18 cellular contexts compared by ENCODE assay signal in genomic region chr17:19723967-19724366, GRCh38. TPM values are rescaled to one million over a fixed set of nuclear protein-coding genes. Genes with fewer than 3 reads are reported as not detected.
DNase-seq lines count a peak whose midpoint lies in the region; ATAC-seq, FAIRE-seq and TF ChIP-seq lines count a peak whose summit lies in the region.
"Had no signal": no experiment of that assay in that cellular context is flagged by ENCODE, and none has a peak within 500 bp of the region (broad histone marks: within the 10 kb centered on the region; RNA-seq: fewer than 3 reads in every experiment).

No MANE protein-coding gene starts in this region.

- POLR2A ChIA-PET in HepG2 (lab: Yijun Ruan, JAX) (no interaction called here), MCF 10A (lab: Yijun Ruan, JAX) (interaction anchor here (0.7 to 13.1 kb wide), 9 partner anchors 9 to 977 kb away, joined by 3 to 340 read pairs (median 4); partner anchors contain the start of genes ALDH3A1 and ALDH3A2)

- H3K9me3 Mint-ChIP-seq in MCF 10A (ENCODE audit: unreplicated experiment), result no peaks in the 10 kb centered on the region
- H3K9me3 Mint-ChIP-seq in naive B cell, result no peaks in the 10 kb centered on the region
- H3K9me3 Mint-ChIP-seq: activated T-helper 2 cell treated with anti-CD3 and anti-CD28 coated beads, Interferon-gamma antibody, Interleukin-2, Interleukin-4, amounts not matched to agents 10 μg/mL and 5 μg/mL and 100 μg/mL, durations not matched to agents 14 hours and 24 hours and 36 hours had no signal

- H3K79me2 ChIP-seq in HepG2 (ENCODE audit: insufficient read depth, low read length), result no peaks in the 10 kb centered on the region

- WGBS in right lobe of liver (ENCODE audit: insufficient coverage, low coverage, low lambda C conversion rate, missing lambda C conversion rate), result no CpG with 5 or more reads among the region's 1 CpG
- 100% methylated on average over 1 of the region's 1 CpG for WGBS in HepG2 (ENCODE audit: low lambda C conversion rate)

- CTCF ChIA-PET in HepG2 (lab: Yijun Ruan, JAX; ENCODE audit: low intra/inter-chr PET ratio, low total read pairs), result no interaction called here
- CTCF ChIA-PET in MCF 10A (lab: Yijun Ruan, JAX), result interaction anchor here (0.5 to 1.6 kb wide), 5 partner anchors 24 to 210 kb away, joined by 3 to 5 read pairs (median 3); partner anchors contain the start of gene ALDH3A1

- no peak overlapping the region for H3K9ac ChIP-seq in HepG2 (ENCODE audit: insufficient read depth, low read depth, low read length)

- in situ Hi-C loops in HepG2 (cut with HindIII; ENCODE audit: extremely low pct_ligation_motif_present, low pct_unique_long_range_greater_than_20kb), result loop anchor here (25.0 kb wide), 1 partner anchor 212 kb away; no protein-coding TSS in a partner anchor

- no peak for DNase-seq in right lobe of liver
- DNase-seq in HepG2 (ENCODE audit: low spot score), result no peak
- peak; percentile 94 for DNase-seq in MCF 10A (ENCODE audit: unreplicated experiment)
- DNase-seq in naive B cell, result no peak
- DNase-seq in vagina (ENCODE audit: extremely low spot score in 2 of 2), result no peak
- DNase-seq in NCI-H2107 (lab: John Stamatoyannopoulos, UW), result no peak
- DNase-seq: erythroblast, GDM1, NCI-H510A, SIG-M5 had no signal

- TF ChIP-seq CTCF in right lobe of liver (IDR thresholded peaks at IDR 0.05), result no peak
- TF ChIP-seq CTCF in HepG2 (CRISPR knock-in tag; IDR thresholded peaks at IDR 0.05), result no peak
- no peak for TF ChIP-seq CTCF in MCF 10A (IDR thresholded peaks at IDR 0.05; ENCODE audit: unreplicated experiment)
- TF ChIP-seq CTCF in vagina (IDR thresholded peaks at IDR 0.05), result no peak

- no peaks in the 10 kb centered on the region for H4K20me1 ChIP-seq in HepG2 (ENCODE audit: insufficient read depth, low read length)

- H3K4me1 ChIP-seq in right lobe of liver (peaks cover 0 to 48% (median 17%) of the 10 kb centered on the region in 4 donors), HepG2 (ENCODE audit: insufficient read depth, low read length) (peaks cover 54% of the 10 kb centered on the region), vagina (peaks cover 69% of the 10 kb centered on the region)

- H3K9me3 ChIP-seq in right lobe of liver (no peaks in the 10 kb centered on the region), HepG2 (ENCODE audit: low read length) (no peaks in the 10 kb centered on the region), vagina (no peaks in the 10 kb centered on the region)

- H3K4me3 ChIP-seq in right lobe of liver (peak overlapping the region in 1 of 3 donors; percentile 49), HepG2 (replicated peaks in 1 of 3; ENCODE audit: insufficient read depth in 1 of 3, low read depth in 2 of 3, low read length in 3 of 3) (no peak overlapping the region), vagina (no peak overlapping the region)
- H3K4me3 ChIP-seq: smooth muscle cell had no signal

- BruUV-seq in HepG2 (replicated peaks; lab: Mats Ljungman, UMichigan), result no TSS peak
- BruUV-seq in MCF 10A (replicated peaks; lab: Mats Ljungman, UMichigan), result TSS peak; percentile 66

- intact Hi-C loops in right lobe of liver (cut with DNase I) (no loop called here), HepG2 (cut with micrococcal nuclease; ENCODE audit: unreplicated experiment) (loop anchor here (10.0 kb wide), 1 partner anchor 79 kb away; the partner anchor contains the start of gene ALDH3A2), MCF 10A (cut with micrococcal nuclease) (no loop called here), vagina (cut with DNase I) (no loop called here)

- no peaks in the 10 kb centered on the region for H3K27me3 ChIP-seq in right lobe of liver
- no peaks in the 10 kb centered on the region for H3K27me3 ChIP-seq in HepG2 (ENCODE audit: control insufficient read depth in 1 of 2, insufficient read depth in 2 of 2, low read length in 2 of 2)
- no peaks in the 10 kb centered on the region for H3K27me3 ChIP-seq in vagina

- H3K4me1 Mint-ChIP-seq in MCF 10A (ENCODE audit: insufficient read depth, unreplicated experiment) (peaks cover 60% of the 10 kb centered on the region), naive B cell (peaks cover 8 to 19% (median 13%) of the 10 kb centered on the region in 3 donors)
- H3K4me1 Mint-ChIP-seq: WTC11 had no signal

- H3K36me3 Mint-ChIP-seq in MCF 10A (ENCODE audit: insufficient read depth, unreplicated experiment) (peaks cover 8% of the 10 kb centered on the region), naive B cell (no peaks in the 10 kb centered on the region)
- H3K36me3 Mint-ChIP-seq: WTC11 had no signal

- ATAC-seq in right lobe of liver, result no peak
- ATAC-seq in HepG2, result no peak
- ATAC-seq in naive B cell (ENCODE audit: low read depth in 2 of 2), result no peak
- ATAC-seq in GM18858 (IDR thresholded peaks at IDR 0.05; ENCODE audit: unreplicated experiment), result no peak
- no peak for ATAC-seq in HG03139 (IDR thresholded peaks at IDR 0.05; ENCODE audit: unreplicated experiment)
- ATAC-seq: WTC11 had no signal

- H3K4me3 Mint-ChIP-seq in MCF 10A (ENCODE audit: unreplicated experiment) (peak overlapping the region; percentile 57), naive B cell (peak overlapping the region; percentile 61 to 82 (median 70))
- H3K4me3 Mint-ChIP-seq: WTC11 had no signal

- no peak for FAIRE-seq in HepG2 (lab: Jason Lieb, UNC)

- TF ChIP-seq EP300 in HepG2 (IDR thresholded peaks at IDR 0.05; ENCODE audit: low read depth in 2 of 2, low read length in 2 of 2) (no peak), HepG2 (CRISPR knock-in tag; IDR thresholded peaks at IDR 0.05; ENCODE audit: borderline replicate concordance) (no peak)

- TF ChIP-seq POLR2A in right lobe of liver (IDR thresholded peaks at IDR 0.05), result no peak
- no peak for TF ChIP-seq POLR2A in HepG2 (IDR thresholded peaks at IDR 0.05; ENCODE audit: insufficient read depth in 1 of 2, low read depth in 2 of 2, low read length in 2 of 2)
- no peak for TF ChIP-seq POLR2A in vagina (IDR thresholded peaks at IDR 0.05)

- H3K27ac Mint-ChIP-seq in MCF 10A (ENCODE audit: low read depth, unreplicated experiment) (peak overlapping the region; percentile 88), naive B cell (peak overlapping the region in 2 of 6 donors; percentile 43 to 53)
- H3K27ac Mint-ChIP-seq: activated T-helper 2 cell treated with anti-CD3 and anti-CD28 coated beads, Interferon-gamma antibody, Interleukin-2, Interleukin-4, amounts not matched to agents 10 μg/mL and 5 μg/mL and 100 μg/mL, durations not matched to agents 14 hours and 24 hours and 36 hours; WTC11 had no signal

- H3K36me3 ChIP-seq in right lobe of liver (no peaks in the 10 kb centered on the region), HepG2 (replicated peaks in 1 of 2; ENCODE audit: control insufficient read depth in 1 of 2, insufficient read depth in 2 of 2, low read length in 2 of 2) (no peaks in the 10 kb centered on the region), vagina (no peaks in the 10 kb centered on the region)

- H3K27ac ChIP-seq in right lobe of liver (peak overlapping the region in 2 of 3 donors; percentile 52 to 67), HepG2 (ENCODE audit: extremely low read length, insufficient read depth, low read length) (no peak overlapping the region), vagina (peak overlapping the region; percentile 95)

- no peak overlapping the region for H3K4me2 ChIP-seq in HepG2 (ENCODE audit: low read depth, low read length)
- H3K4me2 ChIP-seq: smooth muscle cell had no signal

- H3K27me3 Mint-ChIP-seq in MCF 10A (ENCODE audit: insufficient read depth, unreplicated experiment) (no peaks in the 10 kb centered on the region), naive B cell (peaks cover 5 to 25% (median 22%) of the 10 kb centered on the region in 3 donors)

- TF ChIP-seq RAD21 in HepG2 (CRISPR knock-in tag; IDR thresholded peaks at IDR 0.05), result no peak

- no peak overlapping the region for H2AFZ ChIP-seq in HepG2 (ENCODE audit: low read length)

RNA-seq across cellular contexts. Expression of gene SLC47A2, which starts 7.6 kb away (rescaled TPM):
- total RNA-seq in right lobe of liver (not detected), HepG2 (2016; rRNA removed; fragmentation: Illumina TruSeq; extraction: Trizol) (0.04 TPM in 1 of 2 replicates, not detected in the other), MCF 10A (2022) (0.32 and 0.54 TPM in 2 replicates), vagina (0.74 TPM)
- not detected in 2 replicates for total RNA-seq in HepG2 (2016; cell fraction: cytosol; rRNA removed; fragmentation: Illumina TruSeq; extraction: Trizol; ENCODE audit: low read depth)
- 0.04 TPM in 1 of 2 replicates, not detected in the other for total RNA-seq in HepG2 (2016; cell fraction: insoluble cytoplasmic fraction; rRNA removed; fragmentation: Illumina TruSeq; extraction: Trizol)
- total RNA-seq in HepG2 (2016; cell fraction: membrane; rRNA removed; fragmentation: Illumina TruSeq; extraction: Trizol), result 0.06 TPM in 1 of 2 replicates, not detected in the other
- total RNA-seq in HepG2 (2016; cell fraction: nucleus; rRNA removed; fragmentation: Illumina TruSeq; extraction: Trizol), result 0.25 TPM in 1 of 2 replicates, not detected in the other
- polyA plus RNA-seq in HepG2 (2011; rRNA removed) (not detected in 2 replicates), naive B cell (ENCODE audit: low read depth in 6 of 6) (not detected)
- polyA plus RNA-seq in HepG2 (2011; cell fraction: cytosol; rRNA removed), result not detected in 2 replicates
- polyA plus RNA-seq in HepG2 (2011; cell fraction: nucleus; rRNA removed), result not detected in 2 replicates
- polyA plus RNA-seq in HepG2 (2012), result 0.07 and 0.17 TPM in 2 replicates
- not detected in 2 replicates for polyA plus RNA-seq in HepG2 (2016; cell fraction: cytosol; fragmentation: Illumina TruSeq; extraction: Trizol; ENCODE audit: low read depth)
- polyA plus RNA-seq in HepG2 (2016; cell fraction: insoluble cytoplasmic fraction; fragmentation: Illumina TruSeq; extraction: Trizol; ENCODE audit: low read depth), result not detected in 2 replicates
- polyA plus RNA-seq in HepG2 (2016; cell fraction: membrane; fragmentation: Illumina TruSeq; extraction: Trizol; ENCODE audit: low read depth), result not detected in 2 replicates
- polyA plus RNA-seq in HepG2 (2016; cell fraction: nucleus; fragmentation: Illumina TruSeq; extraction: Trizol; ENCODE audit: insufficient read depth, low read depth), result not detected in 2 replicates
- 0.21 TPM in 1 of 2 replicates, not detected in the other for polyA minus RNA-seq in HepG2 (2011; rRNA and poly(A)+ RNA removed; ENCODE audit: low replicate concordance)
- polyA minus RNA-seq in HepG2 (2011; cell fraction: cytosol; rRNA and poly(A)+ RNA removed), result not detected in 2 replicates
- polyA minus RNA-seq in HepG2 (2011; cell fraction: nucleus; rRNA and poly(A)+ RNA removed), result not detected in 2 replicates
- total RNA-seq: activated T-helper 2 cell treated with anti-CD3 and anti-CD28 coated beads, Interferon-gamma antibody, Interleukin-2, Interleukin-4, amounts not matched to agents 10 μg/mL and 5 μg/mL and 100 μg/mL, durations not matched to agents 14 hours and 24 hours and 36 hours; cardiac septum; mucosa of gallbladder; smooth muscle cell; WTC11 had no signal
- polyA plus RNA-seq: BJ, smooth muscle cell had no signal

RNA-seq across cellular contexts. Expression of gene ALDH3A1, which starts 24.1 kb away (rescaled TPM):
- total RNA-seq in right lobe of liver (10 to 100 TPM in 2 of 6 experiments, 1 to 10 TPM in 2, under 1 TPM in 2; 0.26 to 13.8 (median 1.7) TPM), HepG2 (2016; rRNA removed; fragmentation: Illumina TruSeq; extraction: Trizol) (0.45 and 0.62 TPM in 2 replicates), MCF 10A (2022) (4.9 and 13.4 TPM in 2 replicates), vagina (14.2 TPM)
- total RNA-seq in HepG2 (2016; cell fraction: cytosol; rRNA removed; fragmentation: Illumina TruSeq; extraction: Trizol; ENCODE audit: low read depth), result 0.18 and 0.61 TPM in 2 replicates
- 0.50 and 0.65 TPM in 2 replicates for total RNA-seq in HepG2 (2016; cell fraction: insoluble cytoplasmic fraction; rRNA removed; fragmentation: Illumina TruSeq; extraction: Trizol)
- 0.38 and 0.49 TPM in 2 replicates for total RNA-seq in HepG2 (2016; cell fraction: membrane; rRNA removed; fragmentation: Illumina TruSeq; extraction: Trizol)
- 0.25 and 0.50 TPM in 2 replicates for total RNA-seq in HepG2 (2016; cell fraction: nucleus; rRNA removed; fragmentation: Illumina TruSeq; extraction: Trizol)
- polyA plus RNA-seq in HepG2 (2011; rRNA removed) (0.07 and 0.29 TPM in 2 replicates), naive B cell (ENCODE audit: low read depth in 6 of 6) (under 1 TPM in 1 of 6 donors, not detected in 5; 0.19 TPM)
- polyA plus RNA-seq in HepG2 (2011; cell fraction: cytosol; rRNA removed), result 0.09 TPM in 1 of 2 replicates, not detected in the other
- polyA plus RNA-seq in HepG2 (2011; cell fraction: nucleus; rRNA removed), result 0.11 and 0.19 TPM in 2 replicates
- polyA plus RNA-seq in HepG2 (2012), result 0.08 and 0.13 TPM in 2 replicates
- 0.10 and 0.26 TPM in 2 replicates for polyA plus RNA-seq in HepG2 (2016; cell fraction: cytosol; fragmentation: Illumina TruSeq; extraction: Trizol; ENCODE audit: low read depth)
- polyA plus RNA-seq in HepG2 (2016; cell fraction: insoluble cytoplasmic fraction; fragmentation: Illumina TruSeq; extraction: Trizol; ENCODE audit: low read depth), result 0.56 and 0.68 TPM in 2 replicates
- 0.30 and 0.86 TPM in 2 replicates for polyA plus RNA-seq in HepG2 (2016; cell fraction: membrane; fragmentation: Illumina TruSeq; extraction: Trizol; ENCODE audit: low read depth)
- polyA plus RNA-seq in HepG2 (2016; cell fraction: nucleus; fragmentation: Illumina TruSeq; extraction: Trizol; ENCODE audit: insufficient read depth, low read depth), result 0.92 and 2.1 TPM in 2 replicates
- polyA minus RNA-seq in HepG2 (2011; rRNA and poly(A)+ RNA removed; ENCODE audit: low replicate concordance), result 10.9 TPM in 1 of 2 replicates, not detected in the other
- polyA minus RNA-seq in HepG2 (2011; cell fraction: cytosol; rRNA and poly(A)+ RNA removed), result not detected in 2 replicates
- not detected in 2 replicates for polyA minus RNA-seq in HepG2 (2011; cell fraction: nucleus; rRNA and poly(A)+ RNA removed)
- total RNA-seq: activated T-helper 2 cell treated with anti-CD3 and anti-CD28 coated beads, Interferon-gamma antibody, Interleukin-2, Interleukin-4, amounts not matched to agents 10 μg/mL and 5 μg/mL and 100 μg/mL, durations not matched to agents 14 hours and 24 hours and 36 hours had no signal
- polyA plus RNA-seq: smooth muscle cell had no signal
